11 cellular contexts compared by ENCODE assay signal in genomic region chr10:11227103-11227502, GRCh38.
DNase-seq lines count a peak whose midpoint lies in the region; ATAC-seq and TF ChIP-seq lines count a peak whose summit lies in the region.
"Had no signal": no experiment of that assay in that cellular context is flagged by ENCODE, and none has a peak within 500 bp of the region (broad histone marks: within the 10 kb centered on the region; RNA-seq: fewer than 3 reads in every experiment).

No MANE protein-coding gene starts in this region.

- TF ChIP-seq CTCF in CD8-positive, alpha-beta T cell (IDR thresholded peaks at IDR 0.05): no peak
- TF ChIP-seq CTCF in omental fat pad (IDR thresholded peaks at IDR 0.05) (no peak), GM10266 (IDR thresholded peaks at IDR 0.05; ENCODE audit: control insufficient read depth, insufficient read depth, low read depth, missing control alignments) (no peak)

- H3K27ac Mint-ChIP-seq in CD8-positive, alpha-beta T cell: peak overlapping the region; percentile 98
- peak overlapping the region; percentile 92 for H3K27ac Mint-ChIP-seq in activated CD8-positive, alpha-beta T cell treated with anti-CD3 and anti-CD28 coated beads, Interleukin-2, amount 10 ng/mL, durations not matched to agents 7 days and 5 days

- no peaks in the 10 kb centered on the region for H3K9me3 Mint-ChIP-seq in CD8-positive, alpha-beta T cell
- no peaks in the 10 kb centered on the region for H3K9me3 Mint-ChIP-seq in activated CD8-positive, alpha-beta T cell treated with anti-CD3 and anti-CD28 coated beads, Interleukin-2, amount 10 ng/mL, durations not matched to agents 7 days and 5 days (ENCODE audit: insufficient read depth)

- peak overlapping the region; percentile 69 for H3K4me3 Mint-ChIP-seq in CD8-positive, alpha-beta T cell
- H3K4me3 Mint-ChIP-seq in activated CD8-positive, alpha-beta T cell treated with anti-CD3 and anti-CD28 coated beads, Interleukin-2, amount 10 ng/mL, durations not matched to agents 7 days and 5 days: peak overlapping the region; percentile 43

- CTCF ChIA-PET in CD8-positive, alpha-beta T cell (lab: Charles Lee): interaction anchor here (0.6 to 2.4 kb wide), 11 partner anchors 9 to 531 kb away, joined by 3 to 10 read pairs (median 4); no protein-coding TSS in a partner anchor
- CTCF ChIA-PET in activated CD8-positive, alpha-beta T cell treated with anti-CD3 and anti-CD28 coated beads, Interleukin-2, amount 10 ng/mL, durations not matched to agents 7 days and 5 days (lab: Charles Lee): interaction anchor here (1.1 to 3.1 kb wide), 6 partner anchors 9 to 114 kb away, joined by 3 to 16 read pairs (median 6); no protein-coding TSS in a partner anchor

- peaks cover 17% of the 10 kb centered on the region for H3K36me3 ChIP-seq in CD8-positive, alpha-beta T cell (ENCODE audit: insufficient read depth, low read length)
- H3K36me3 ChIP-seq: prostate gland, SJSA1 had no signal

- H3K4me1 ChIP-seq in CD8-positive, alpha-beta T cell (ENCODE audit: insufficient read depth, low read length): peaks cover 81% of the 10 kb centered on the region
- H3K4me1 ChIP-seq: SJSA1 had no signal

- peak overlapping the region; percentile 17 for H3K27ac ChIP-seq in CD8-positive, alpha-beta T cell (ENCODE audit: low read depth, low read length)
- H3K27ac ChIP-seq: SJSA1 had no signal

- in situ Hi-C loops in ACHN (cut with HindIII; ENCODE audit: low pct_ligation_motif_present, low pct_unique_long_range_greater_than_20kb, low sequenced_read_pairs): no loop called here

- ATAC-seq in CD8-positive, alpha-beta T cell: peak; percentile 25
- ATAC-seq in GM19372 (IDR thresholded peaks at IDR 0.05; ENCODE audit: low read depth, unreplicated experiment): peak; percentile 41
- peak; percentile 30 for ATAC-seq in HG03060 (IDR thresholded peaks at IDR 0.05; ENCODE audit: low read depth, unreplicated experiment)
- peak; percentile 25 for ATAC-seq in activated CD8-positive, alpha-beta T cell treated with anti-CD3 and anti-CD28 coated beads, Interleukin-2, amount 10 ng/mL, durations not matched to agents 7 days and 5 days
- no peak for ATAC-seq in omental fat pad (ENCODE audit: low FRiP score)

- H3K27me3 Mint-ChIP-seq in CD8-positive, alpha-beta T cell (ENCODE audit: low read depth): no peaks in the 10 kb centered on the region
- no peaks in the 10 kb centered on the region for H3K27me3 Mint-ChIP-seq in activated CD8-positive, alpha-beta T cell treated with anti-CD3 and anti-CD28 coated beads, Interleukin-2, amount 10 ng/mL, durations not matched to agents 7 days and 5 days (ENCODE audit: low read depth)

- no peaks in the 10 kb centered on the region for H3K27me3 ChIP-seq in CD8-positive, alpha-beta T cell (ENCODE audit: insufficient read depth, low read length)
- H3K27me3 ChIP-seq: SJSA1 had no signal

- H3K9me3 ChIP-seq in CD8-positive, alpha-beta T cell (ENCODE audit: low read length): no peaks in the 10 kb centered on the region
- H3K9me3 ChIP-seq: prostate gland, SJSA1 had no signal

- intact Hi-C loops in CD8-positive, alpha-beta T cell (cut with DNase I, micrococcal nuclease): loop anchor here in 1 of 2 experiments (2.0 to 5.0 kb wide), 3 partner anchors 14 to 48 kb away; no protein-coding TSS in a partner anchor

- H3K4me3 ChIP-seq in CD8-positive, alpha-beta T cell (ENCODE audit: low read depth, low read length): no peak overlapping the region
- H3K4me3 ChIP-seq: prostate gland, SJSA1 had no signal

- peaks cover 88% of the 10 kb centered on the region for H3K36me3 Mint-ChIP-seq in CD8-positive, alpha-beta T cell
- H3K36me3 Mint-ChIP-seq in activated CD8-positive, alpha-beta T cell treated with anti-CD3 and anti-CD28 coated beads, Interleukin-2, amount 10 ng/mL, durations not matched to agents 7 days and 5 days (ENCODE audit: low read depth): peaks cover 86% of the 10 kb centered on the region

- POLR2A ChIA-PET in CD8-positive, alpha-beta T cell (lab: Charles Lee): interaction anchor here (0.8 to 3.9 kb wide), 8 partner anchors 10 to 63 kb away, joined by 3 to 28 read pairs (median 8); no protein-coding TSS in a partner anchor
- POLR2A ChIA-PET in activated CD8-positive, alpha-beta T cell treated with anti-CD3 and anti-CD28 coated beads, Interleukin-2, amount 10 ng/mL, durations not matched to agents 7 days and 5 days (lab: Charles Lee): interaction anchor here (1.0 to 3.7 kb wide), 8 partner anchors 9 to 82 kb away, joined by 3 to 28 read pairs (median 6); no protein-coding TSS in a partner anchor

- DNase-seq in CD8-positive, alpha-beta T cell: peak in 2 of 7 experiments; percentile 41 to 42
- DNase-seq in activated CD8-positive, alpha-beta T cell treated with anti-CD3 and anti-CD28 coated beads, Interleukin-2, amount 10 ng/mL, durations not matched to agents 7 days and 5 days: no peak
- no peak for DNase-seq in omental fat pad (ENCODE audit: low spot score)
- no peak for DNase-seq in ACHN
- no peak for DNase-seq in GM10266 (ENCODE audit: extremely low spot score)
- DNase-seq in SHP77 treated with DMSO at 0.1 percent for 48 hours (lab: John Stamatoyannopoulos, UW): no peak
- DNase-seq: GF-D8 had no signal

- H3K4me1 Mint-ChIP-seq in CD8-positive, alpha-beta T cell (ENCODE audit: low read depth): peaks cover 93% of the 10 kb centered on the region
- peaks cover 91% of the 10 kb centered on the region for H3K4me1 Mint-ChIP-seq in activated CD8-positive, alpha-beta T cell treated with anti-CD3 and anti-CD28 coated beads, Interleukin-2, amount 10 ng/mL, durations not matched to agents 7 days and 5 days (ENCODE audit: low read depth)
